11 cellular contexts compared by ENCODE assay signal in genomic region chr10:125113661-125114388, GRCh38. TPM values are rescaled to one million over a fixed set of nuclear protein-coding genes. Genes with fewer than 3 reads are reported as not detected.
A peak's percentile ranks its signal among the peaks of the same experiment; 100 is the strongest.
DNase-seq lines count a peak whose midpoint lies in the region; TF ChIP-seq lines count a peak whose summit lies in the region.
"Had no signal": no experiment of that assay in that cellular context is flagged by ENCODE, and none has a peak within 500 bp of the region (broad histone marks: within the 10 kb centered on the region; RNA-seq: fewer than 3 reads in every experiment).

No MANE protein-coding gene starts in this region.

- peaks cover 33% of the 10 kb centered on the region for H3K4me1 Mint-ChIP-seq in endothelial cell (ENCODE audit: unreplicated experiment)

- no peak overlapping the region for H2BK120ac ChIP-seq in mesenchymal stem cell (ENCODE audit: low read depth, low read length)

- intact Hi-C loops in testis (cut with DNase I; ENCODE audit: low total_unique reads) = no loop called here

- peaks cover 46% of the 10 kb centered on the region for H3K36me3 ChIP-seq in MG63
- peaks cover 16 to 38% of the 10 kb centered on the region in 2 experiments for H3K36me3 ChIP-seq in mesenchymal stem cell (ENCODE audit: control insufficient read depth in 1 of 2, insufficient read depth in 2 of 2, low read depth in 1 of 2, low read length in 2 of 2)
- H3K36me3 ChIP-seq in testis (ENCODE audit: low read depth, missing control alignments) = no peaks in the 10 kb centered on the region

- no peak overlapping the region for H2AFZ ChIP-seq in mesenchymal stem cell (ENCODE audit: low read depth, low read length)

- peaks cover 11% of the 10 kb centered on the region for H3K4me1 ChIP-seq in mesenchymal stem cell (ENCODE audit: control insufficient read depth, insufficient read depth, low read depth, low read length)
- H3K4me1 ChIP-seq in testis = peaks cover 47% of the 10 kb centered on the region

- TF ChIP-seq POLR2A in testis (IDR thresholded peaks at IDR 0.05) = no peak

- H3K27me3 Mint-ChIP-seq in endothelial cell (ENCODE audit: unreplicated experiment) = no peaks in the 10 kb centered on the region

- no peak overlapping the region for H2BK12ac ChIP-seq in mesenchymal stem cell (ENCODE audit: low read length in 2 of 2)

- TF ChIP-seq CTCF in endothelial cell (IDR thresholded peaks at IDR 0.05; ENCODE audit: unreplicated experiment) (no peak), testis (IDR thresholded peaks at IDR 0.05) (no peak)

- no peak overlapping the region for H2BK5ac ChIP-seq in mesenchymal stem cell (ENCODE audit: low read depth, low read length, poor library complexity, severe bottlenecking)

- H3K23ac ChIP-seq in mesenchymal stem cell (ENCODE audit: low read length in 2 of 2) = no peak overlapping the region

- no peak overlapping the region for H3K4ac ChIP-seq in mesenchymal stem cell (ENCODE audit: low read depth in 1 of 2, low read length in 2 of 2)

- no peak overlapping the region for H3K4me3 Mint-ChIP-seq in endothelial cell (ENCODE audit: unreplicated experiment)
- H3K4me3 Mint-ChIP-seq: stimulated activated naive CD8-positive, alpha-beta T cell treated with anti-CD3 and anti-CD28 coated beads, Interleukin-15, Interleukin-2, amounts not matched to agents 100 ng/mL and 50 ng/mL, for 24 hours had no signal

- no peak overlapping the region for H3K18ac ChIP-seq in mesenchymal stem cell (ENCODE audit: low read depth in 1 of 2, low read length in 2 of 2)

- no peak overlapping the region for H3K27ac ChIP-seq in mesenchymal stem cell (ENCODE audit: low read length, poor library complexity, severe bottlenecking)
- peak overlapping the region; percentile 21 to 51 for H3K27ac ChIP-seq in testis
- H3K27ac ChIP-seq: SJCRH30 had no signal

- no peak overlapping the region for H2AK5ac ChIP-seq in mesenchymal stem cell (ENCODE audit: low read length, severe bottlenecking)

- H3K9me3 ChIP-seq in MG63 (no peaks in the 10 kb centered on the region), mesenchymal stem cell (ENCODE audit: control insufficient read depth, low read length) (no peaks in the 10 kb centered on the region), testis (no peaks in the 10 kb centered on the region)
- H3K9me3 ChIP-seq: SJCRH30 had no signal

- peak; percentile 36 for DNase-seq in MG63
- no peak for DNase-seq in endothelial cell (ENCODE audit: low spot score)
- no peak for DNase-seq in mesenchymal stem cell
- DNase-seq in testis = peak; percentile 66
- DNase-seq in NCI-H1092 (lab: John Stamatoyannopoulos, UW) = no peak
- DNase-seq in NCI-H226 = no peak
- no peak for DNase-seq in DMS114 treated with DMSO at 0.1 percent for 48 hours (lab: John Stamatoyannopoulos, UW; ENCODE audit: unreplicated experiment)
- DNase-seq in NCI-H2081 treated with DMSO at 0.1 percent for 48 hours (lab: John Stamatoyannopoulos, UW) = no peak
- DNase-seq: NCI-H524 treated with DMSO at 0.1 percent for 48 hours, SJCRH30 had no signal

- H3K79me1 ChIP-seq in mesenchymal stem cell (replicated peaks; ENCODE audit: low read length, poor library complexity, severe bottlenecking) = peaks cover 41% of the 10 kb centered on the region

- H3K14ac ChIP-seq in mesenchymal stem cell (ENCODE audit: low read length in 2 of 2) = no peak overlapping the region

- H3K4me3 ChIP-seq in MG63 (no peak overlapping the region), mesenchymal stem cell (ENCODE audit: insufficient read depth in 1 of 2, low read depth in 1 of 2, low read length in 2 of 2) (peak overlapping the region in 1 of 2 experiments; percentile 61), testis (no peak overlapping the region)
- H3K4me3 ChIP-seq: SJCRH30 had no signal

- no peak overlapping the region for H2BK15ac ChIP-seq in mesenchymal stem cell (ENCODE audit: low read depth, poor library complexity, severe bottlenecking)

- no peak overlapping the region for H3K4me2 ChIP-seq in mesenchymal stem cell (ENCODE audit: low read length, poor library complexity, severe bottlenecking)

- H4K8ac ChIP-seq in mesenchymal stem cell (ENCODE audit: low read length) = no peak overlapping the region

- H4K91ac ChIP-seq in mesenchymal stem cell (ENCODE audit: low read length) = no peak overlapping the region

- no peaks in the 10 kb centered on the region for H3K27me3 ChIP-seq in MG63
- H3K27me3 ChIP-seq in mesenchymal stem cell (ENCODE audit: control insufficient read depth in 1 of 2, insufficient read depth in 1 of 2, low read length in 2 of 2) = no peaks in the 10 kb centered on the region
- no peaks in the 10 kb centered on the region for H3K27me3 ChIP-seq in testis
- H3K27me3 ChIP-seq: SJCRH30 had no signal

- H3K27ac Mint-ChIP-seq in endothelial cell (ENCODE audit: unreplicated experiment) = peak overlapping the region; percentile 31
- H3K27ac Mint-ChIP-seq: stimulated activated naive CD8-positive, alpha-beta T cell treated with anti-CD3 and anti-CD28 coated beads, Interleukin-15, Interleukin-2, amounts not matched to agents 100 ng/mL and 50 ng/mL, for 24 hours had no signal

- peaks cover 16% of the 10 kb centered on the region for H3K36me3 Mint-ChIP-seq in endothelial cell (ENCODE audit: low read depth, unreplicated experiment)

- no peaks in the 10 kb centered on the region for H3K9me3 Mint-ChIP-seq in endothelial cell (ENCODE audit: unreplicated experiment)
- H3K9me3 Mint-ChIP-seq: stimulated activated naive CD8-positive, alpha-beta T cell treated with anti-CD3 and anti-CD28 coated beads, Interleukin-15, Interleukin-2, amounts not matched to agents 100 ng/mL and 50 ng/mL, for 24 hours had no signal

- WGBS in mesenchymal stem cell = 95% methylated on average over 20 of the region's 20 CpGs
- WGBS in testis, 2 donors = 38 to 51% methylated on average over 20 of the region's 20 CpGs

- H3K9ac ChIP-seq in mesenchymal stem cell (ENCODE audit: low read length) = peak overlapping the region; percentile 73

RNA-seq across cellular contexts. Expression of gene CTBP2, which starts 46.5 kb away (rescaled TPM):
- 58.1 and 88.7 TPM in 2 replicates for total RNA-seq in MG63 (2014; rRNA removed; shearing (Covaris generic); ENCODE audit: low replicate concordance)
- total RNA-seq in endothelial cell (ENCODE audit: unreplicated experiment) (145 TPM), testis (10 to 100 TPM; 44.7 to 79.5 TPM)
- polyA plus RNA-seq in mesenchymal stem cell (2013, experiment 1 of 2) = 58.2 TPM
- polyA plus RNA-seq in mesenchymal stem cell (2013, experiment 2 of 2) = 55.7 TPM
- 52.4 TPM for polyA plus RNA-seq in testis (ENCODE audit: insufficient read depth, low read depth, low replicate concordance)

Comparison
In these comparisons a context has a peak if more than half of its experiments do, and no peak if none do; other contexts are left out.
1. DNase-seq: peak in MG63 (single experiment) and testis (single experiment); none in endothelial cell (single experiment), mesenchymal stem cell (single experiment), NCI-H1092 (single experiment), NCI-H226 (single experiment), DMS114 treated with DMSO at 0.1 percent for 48 hours (single experiment) and NCI-H2081 treated with DMSO at 0.1 percent for 48 hours (single experiment).